8 cellular contexts compared by ENCODE assay signal in genomic region chr13:46165485-46166220, GRCh38. TPM values are rescaled to one million over a fixed set of nuclear protein-coding genes. Genes with fewer than 3 reads are reported as not detected.
DNase-seq lines count a peak whose midpoint lies in the region; ATAC-seq and TF ChIP-seq lines count a peak whose summit lies in the region.

No MANE protein-coding gene starts in this region.

- H3K4me3 Mint-ChIP-seq in CD14-positive monocyte = peak overlapping the region in 1 of 2 donors; percentile 2

- no peaks in the 10 kb centered on the region for H3K36me3 ChIP-seq in suprapubic skin

- no peak for TF ChIP-seq POLR2A in suprapubic skin (IDR thresholded peaks at IDR 0.05)

- no peaks in the 10 kb centered on the region for H3K9me3 ChIP-seq in suprapubic skin

- no peak for DNase-seq in CD14-positive monocyte (ENCODE audit: low spot score)
- DNase-seq in activated naive CD4-positive, alpha-beta T cell treated with anti-CD3 and anti-CD28 coated beads, Interleukin-2, amount 50 U/mL, for 16 hours = peak; percentile 25
- DNase-seq in NCI-H187 treated with DMSO at 0.1 percent for 48 hours (lab: John Stamatoyannopoulos, UW) = no peak
- DNase-seq in suprapubic skin (ENCODE audit: low spot score in 2 of 2) = no peak
- no peak for DNase-seq in omental fat pad (ENCODE audit: low spot score)
- DNase-seq in occipital lobe (lab: John Stamatoyannopoulos, UW) = no peak

- intact Hi-C loops in CD14-positive monocyte (cut with micrococcal nuclease) = loop anchor here (5.0 to 10.0 kb wide), 4 partner anchors 47 to 157 kb away; partner anchors contain the start of gene LRRC63 (in 2 of the 2)

- H3K27me3 Mint-ChIP-seq in CD14-positive monocyte (ENCODE audit: low read depth in 3 of 3) = no peaks in the 10 kb centered on the region

- peaks cover 82% of the 10 kb centered on the region for H3K4me1 Mint-ChIP-seq in CD14-positive monocyte

- H3K4me1 ChIP-seq in suprapubic skin = peaks cover 21% of the 10 kb centered on the region

- peaks cover 50 to 73% of the 10 kb centered on the region in 2 donors for H3K36me3 Mint-ChIP-seq in CD14-positive monocyte

- no peak for TF ChIP-seq EP300 in suprapubic skin (IDR thresholded peaks at IDR 0.05)

- ATAC-seq in GM19043 (IDR thresholded peaks at IDR 0.05; ENCODE audit: low read depth, unreplicated experiment) (peak; percentile 56), HG03354 (IDR thresholded peaks at IDR 0.05; ENCODE audit: poor library complexity, severe bottlenecking, unreplicated experiment) (peak; percentile 60), omental fat pad (ENCODE audit: low FRiP score) (no peak)

- peak overlapping the region; percentile 77 to 96 (median 84) for H3K27ac Mint-ChIP-seq in CD14-positive monocyte

- WGBS in suprapubic skin = 35% methylated on average over 5 of the region's 5 CpGs

- H3K27me3 ChIP-seq in suprapubic skin = no peaks in the 10 kb centered on the region

- no peaks in the 10 kb centered on the region for H3K9me3 Mint-ChIP-seq in CD14-positive monocyte

- H3K4me3 ChIP-seq in suprapubic skin = no peak overlapping the region

- TF ChIP-seq CTCF in CD14-positive monocyte (IDR thresholded peaks at IDR 0.05) = no peak
- TF ChIP-seq CTCF in suprapubic skin (IDR thresholded peaks at IDR 0.05) = no peak
- TF ChIP-seq CTCF in omental fat pad (IDR thresholded peaks at IDR 0.05) = no peak

- no peak overlapping the region for H3K27ac ChIP-seq in suprapubic skin

RNA-seq across cellular contexts. Expression of gene LCP1, which starts 16.3 kb away (rescaled TPM):
- 1,000 to 10,000 TPM; 1,636 to 2,003 TPM for polyA plus RNA-seq in CD14-positive monocyte
- 10 to 100 TPM; 16.1 to 50.2 (median 27.4) TPM for total RNA-seq in suprapubic skin
- total RNA-seq in omental fat pad = 100 to 1,000 TPM in 3 of 4 donors, 10 to 100 TPM in 1; 61.0 to 325 (median 142) TPM
- total RNA-seq in occipital lobe = 8.0 TPM

RNA-seq across cellular contexts. Expression of gene LRRC63, which starts 46.1 kb away (rescaled TPM):
- polyA plus RNA-seq in CD14-positive monocyte = not detected
- not detected for total RNA-seq in suprapubic skin
- total RNA-seq in omental fat pad = 1 to 10 TPM in 1 of 4 donors, not detected in 3; 1.0 TPM
- 2.0 TPM for total RNA-seq in occipital lobe
